Comparison of ENCODE assay signal across 9 cellular contexts in the genomic region with DNA sequence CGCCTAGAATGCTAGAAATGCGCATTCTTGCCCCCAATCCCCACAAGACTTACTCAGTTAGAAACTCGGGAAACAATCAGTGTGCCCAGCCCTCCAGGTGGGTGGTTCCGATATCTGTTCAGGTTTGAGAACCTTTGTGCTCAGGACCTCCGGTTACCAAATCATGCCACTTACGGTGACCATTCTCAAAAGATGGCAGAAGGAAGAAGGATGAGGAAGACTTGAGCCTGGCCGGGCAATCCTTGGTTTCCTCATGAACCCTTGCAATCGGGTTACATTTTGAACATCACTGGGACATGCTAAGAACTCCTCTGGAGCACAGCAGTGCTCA. TPM values are rescaled to one million over a fixed set of nuclear protein-coding genes. Genes with fewer than 3 reads are reported as not detected.
A peak's percentile ranks its signal among the peaks of the same experiment; 100 is the strongest.
DNase-seq lines count a peak whose midpoint lies in the region; ATAC-seq and TF ChIP-seq lines count a peak whose summit lies in the region.
"Had no signal": no experiment of that assay in that cellular context is flagged by ENCODE, and none has a peak within 500 bp of the region (broad histone marks: within the 10 kb centered on the region; RNA-seq: fewer than 3 reads in every experiment).

No MANE protein-coding gene starts in this region.

- WGBS in hepatocyte (ENCODE audit: low lambda C conversion rate, missing lambda C conversion rate), result 90% methylated on average over 8 of the region's 8 CpGs
- WGBS in aorta, 2 donors, result 75 to 78% methylated on average over 8 of the region's 8 CpGs

- peak overlapping the region; percentile 70 for H3K4me2 ChIP-seq in hepatocyte

- ATAC-seq in left ventricle myocardium superior, result no peak
- no peak for ATAC-seq in RWPE2 (ENCODE audit: low read depth)
- ATAC-seq in aorta (ENCODE audit: low FRiP score), result no peak
- no peak for ATAC-seq in HG02870 (IDR thresholded peaks at IDR 0.05; ENCODE audit: unreplicated experiment)

- no peaks in the 10 kb centered on the region for H3K9me2 ChIP-seq in hepatocyte (replicated peaks; ENCODE audit: insufficient read depth)

- no peak for TF ChIP-seq POLR2A in vagina (IDR thresholded peaks at IDR 0.05)

- no peaks in the 10 kb centered on the region for H3K79me2 ChIP-seq in hepatocyte

- peak overlapping the region; percentile 30 for H3K4me3 ChIP-seq in RWPE2 (ENCODE audit: severe bottlenecking)
- no peak overlapping the region for H3K4me3 ChIP-seq in hepatocyte
- peak overlapping the region; percentile 25 to 32 for H3K4me3 ChIP-seq in vagina
- H3K4me3 ChIP-seq in aorta (ENCODE audit: low read length in 2 of 2), result peak overlapping the region in 1 of 2 donors; percentile 28
- H3K4me3 ChIP-seq: body of pancreas had no signal

- H3K4me1 ChIP-seq in RWPE2 (ENCODE audit: insufficient read depth, poor library complexity, severe bottlenecking) (peaks cover 9% of the 10 kb centered on the region), hepatocyte (ENCODE audit: insufficient read depth) (peaks cover 9% of the 10 kb centered on the region), vagina (peaks cover 48% of the 10 kb centered on the region), aorta (ENCODE audit: control insufficient read depth in 1 of 2, insufficient read depth in 2 of 2, low read length in 2 of 2) (no peaks in the 10 kb centered on the region)

- DNase-seq in left ventricle myocardium superior, result peak; percentile 23
- no peak for DNase-seq in cardiac septum (ENCODE audit: low spot score)
- no peak for DNase-seq in RWPE2 (ENCODE audit: low spot score)
- no peak for DNase-seq in hepatocyte (ENCODE audit: low spot score)
- no peak for DNase-seq in vagina (ENCODE audit: extremely low spot score in 2 of 2)
- DNase-seq in aorta, result no peak
- DNase-seq in retina, result no peak

- H2AFZ ChIP-seq in hepatocyte, result no peak overlapping the region

- H3K36me3 ChIP-seq in RWPE2 (ENCODE audit: low read depth) (no peaks in the 10 kb centered on the region), hepatocyte (replicated peaks; ENCODE audit: insufficient read depth, low read depth) (no peaks in the 10 kb centered on the region), vagina (no peaks in the 10 kb centered on the region), aorta (ENCODE audit: control insufficient read depth in 1 of 2, insufficient read depth in 2 of 2, low read length in 1 of 2) (no peaks in the 10 kb centered on the region)

- no peaks in the 10 kb centered on the region for H4K20me1 ChIP-seq in hepatocyte (ENCODE audit: insufficient read depth, poor library complexity, severe bottlenecking)

- intact Hi-C loops in left ventricle myocardium superior (cut with micrococcal nuclease) (no loop called here), cardiac septum (cut with DNase I) (no loop called here), vagina (cut with DNase I) (loop anchor here (5.0 kb wide), 1 partner anchor 61 kb away; the partner anchor contains the start of gene PFKFB3), aorta (cut with DNase I) (loop anchor here in 1 of 2 donors (2.0 kb wide), 1 partner anchor 16 kb away; no protein-coding TSS in a partner anchor)

- H3K9me3 ChIP-seq in RWPE2 (ENCODE audit: severe bottlenecking) (no peaks in the 10 kb centered on the region), hepatocyte (ENCODE audit: low read depth) (no peaks in the 10 kb centered on the region), vagina (no peaks in the 10 kb centered on the region), aorta (ENCODE audit: control insufficient read depth, low read length) (no peaks in the 10 kb centered on the region)
- H3K9me3 ChIP-seq: body of pancreas had no signal

- no peaks in the 10 kb centered on the region for H3K27me3 ChIP-seq in RWPE2 (ENCODE audit: insufficient read depth, poor library complexity, severe bottlenecking)
- H3K27me3 ChIP-seq in hepatocyte, result peaks cover 14% of the 10 kb centered on the region
- H3K27me3 ChIP-seq in vagina, result no peaks in the 10 kb centered on the region
- no peaks in the 10 kb centered on the region for H3K27me3 ChIP-seq in aorta (ENCODE audit: control insufficient read depth in 1 of 2, insufficient read depth in 2 of 2, low read length in 1 of 2)
- H3K27me3 ChIP-seq: body of pancreas had no signal

- TF ChIP-seq CTCF in RWPE2 (IDR thresholded peaks at IDR 0.05; ENCODE audit: poor library complexity, severe bottlenecking) (no peak), hepatocyte (IDR thresholded peaks at IDR 0.05; ENCODE audit: poor library complexity) (no peak), vagina (IDR thresholded peaks at IDR 0.05) (no peak)

- H3K27ac ChIP-seq in RWPE2 (ENCODE audit: poor library complexity, severe bottlenecking) (no peak overlapping the region), hepatocyte (no peak overlapping the region), vagina (peak overlapping the region; percentile 66), aorta (ENCODE audit: low read depth in 1 of 2, low read length in 2 of 2) (no peak overlapping the region)

RNA-seq across cellular contexts. Expression of gene RBM17, which starts 52.1 kb away (rescaled TPM):
- 72.1 TPM for total RNA-seq in left ventricle myocardium superior
- 70.1 TPM for total RNA-seq in cardiac septum
- 35.6 and 46.7 TPM in 2 replicates for total RNA-seq in hepatocyte
- polyA plus RNA-seq in hepatocyte, result 112 and 126 TPM in 2 replicates
- 50.6 TPM for total RNA-seq in vagina
- 10 to 100 TPM; 82.0 to 94.1 TPM for total RNA-seq in aorta
- 10 to 100 TPM; 41.4 to 89.4 TPM for polyA plus RNA-seq in aorta
